ENCODE assay signal across 10 cellular contexts in the genomic region with DNA sequence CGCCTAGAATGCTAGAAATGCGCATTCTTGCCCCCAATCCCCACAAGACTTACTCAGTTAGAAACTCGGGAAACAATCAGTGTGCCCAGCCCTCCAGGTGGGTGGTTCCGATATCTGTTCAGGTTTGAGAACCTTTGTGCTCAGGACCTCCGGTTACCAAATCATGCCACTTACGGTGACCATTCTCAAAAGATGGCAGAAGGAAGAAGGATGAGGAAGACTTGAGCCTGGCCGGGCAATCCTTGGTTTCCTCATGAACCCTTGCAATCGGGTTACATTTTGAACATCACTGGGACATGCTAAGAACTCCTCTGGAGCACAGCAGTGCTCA. TPM values are rescaled to one million over a fixed set of nuclear protein-coding genes. Genes with fewer than 3 reads are reported as not detected.
DNase-seq lines count a peak whose midpoint lies in the region; ATAC-seq, FAIRE-seq and TF ChIP-seq lines count a peak whose summit lies in the region.
"Had no signal": no experiment of that assay in that cellular context is flagged by ENCODE, and none has a peak within 500 bp of the region (broad histone marks: within the 10 kb centered on the region; RNA-seq: fewer than 3 reads in every experiment).

No MANE protein-coding gene starts in this region.

- no peaks in the 10 kb centered on the region for H3K9me3 ChIP-seq in astrocyte (ENCODE audit: insufficient read depth, low read depth, low read length)
- H3K9me3 ChIP-seq in prostate gland, result no peaks in the 10 kb centered on the region
- H3K9me3 ChIP-seq: sigmoid colon had no signal

- no peak overlapping the region for H2AFZ ChIP-seq in astrocyte (ENCODE audit: low read depth, low read length)

- intact Hi-C loops in prostate gland (cut with DNase I), result no loop called here

- no peak for DNase-seq in GM12865 (ENCODE audit: low read depth)
- no peak for DNase-seq in astrocyte (ENCODE audit: low read depth)
- DNase-seq in prostate gland (ENCODE audit: low spot score), result no peak
- DNase-seq in 8988T, result no peak
- no peak for DNase-seq in putamen (ENCODE audit: low spot score)
- DNase-seq in activated gamma-delta T cell (lab: John Stamatoyannopoulos, UW), result no peak
- DNase-seq: activated CD4-positive, CD25-positive, alpha-beta regulatory T cell; sigmoid colon had no signal

- FAIRE-seq in astrocyte (lab: Jason Lieb, UNC), result no peak

- TF ChIP-seq CTCF in GM12865 (IDR thresholded peaks at IDR 0.05; ENCODE audit: insufficient read depth, low read depth, low read length, missing control alignments) (no peak), astrocyte (IDR thresholded peaks at IDR 0.05; ENCODE audit: insufficient read depth, low read depth, low read length) (no peak), prostate gland (IDR thresholded peaks at IDR 0.05) (no peak)

- no peak for TF ChIP-seq POLR2A in prostate gland (IDR thresholded peaks at IDR 0.05)

- H3K27me3 ChIP-seq in astrocyte (ENCODE audit: insufficient read depth, low read length), result peaks cover 5% of the 10 kb centered on the region
- H3K27me3 ChIP-seq in prostate gland (replicated peaks; ENCODE audit: insufficient read depth), result no peaks in the 10 kb centered on the region

- H3K4me3 ChIP-seq in GM12865 (ENCODE audit: low read depth, low read length) (peak overlapping the region; percentile 52; the same call in 1 of the 2 replicates), astrocyte (ENCODE audit: insufficient read depth, low read depth, low read length) (peak overlapping the region; percentile 49), prostate gland (peak overlapping the region; percentile 7 to 16)

- peaks cover 10% of the 10 kb centered on the region for H3K27me3 Mint-ChIP-seq in astrocyte (ENCODE audit: low read depth, unreplicated experiment)

- H3K79me2 ChIP-seq in astrocyte (ENCODE audit: insufficient read depth, low read length), result peaks cover 15% of the 10 kb centered on the region

- H3K4me2 ChIP-seq in astrocyte (ENCODE audit: low read length), result peak overlapping the region; percentile 87

- ATAC-seq in HG02852 (IDR thresholded peaks at IDR 0.05; ENCODE audit: unreplicated experiment), result peak; percentile 1
- no peak for ATAC-seq in HG02885 (IDR thresholded peaks at IDR 0.05; ENCODE audit: poor library complexity, unreplicated experiment)

- WGBS in prostate gland, result 77% methylated on average over 8 of the region's 8 CpGs

- H3K36me3 Mint-ChIP-seq in astrocyte (ENCODE audit: low read depth, unreplicated experiment), result no peaks in the 10 kb centered on the region

- H3K36me3 ChIP-seq in astrocyte (ENCODE audit: insufficient read depth, low read length), result no peaks in the 10 kb centered on the region
- H3K36me3 ChIP-seq in prostate gland, result no peaks in the 10 kb centered on the region
- H3K36me3 ChIP-seq: sigmoid colon had no signal

- no peak overlapping the region for H3K27ac Mint-ChIP-seq in astrocyte (ENCODE audit: unreplicated experiment)

- no peaks in the 10 kb centered on the region for H3K9me3 Mint-ChIP-seq in astrocyte (ENCODE audit: unreplicated experiment)

- peak overlapping the region; percentile 3 for H3K9ac ChIP-seq in astrocyte (ENCODE audit: low read length)

- peaks cover 3% of the 10 kb centered on the region for H4K20me1 ChIP-seq in astrocyte (ENCODE audit: insufficient read depth, low read length)

- peaks cover 27% of the 10 kb centered on the region for H3K4me1 Mint-ChIP-seq in astrocyte (ENCODE audit: low read depth, unreplicated experiment)

- H3K4me1 ChIP-seq in astrocyte (ENCODE audit: insufficient read depth, low read length), result peaks cover 41% of the 10 kb centered on the region
- no peaks in the 10 kb centered on the region for H3K4me1 ChIP-seq in prostate gland (replicated peaks)

- no peak overlapping the region for H3K4me3 Mint-ChIP-seq in astrocyte (ENCODE audit: unreplicated experiment)

- peak overlapping the region; percentile 78 for H3K27ac ChIP-seq in astrocyte (ENCODE audit: low read depth, low read length)
- no peak overlapping the region for H3K27ac ChIP-seq in prostate gland

RNA-seq across cellular contexts. Expression of a gene that starts 52.1 kb away (rescaled TPM):
- total RNA-seq in astrocyte (69.7 and 71.3 TPM in 2 replicates), prostate gland (10 to 100 TPM; 40.5 to 59.2 TPM)
